In genomic region chr3:143081365-143081764, GRCh38 we compare ENCODE assay signal across 28 cellular contexts.
"Had no signal": no experiment of that assay in that cellular context is flagged by ENCODE, and none has a peak within 500 bp of the region (broad histone marks: within the 10 kb centered on the region; RNA-seq: fewer than 3 reads in every experiment).

No MANE protein-coding gene starts in this region.

- DNase-seq: activated CD4-positive, alpha-beta T cell treated with anti-CD3 and anti-CD28 coated beads, Interleukin-2, amount 10 ng/mL, durations not matched to agents 7 days and 5 days; activated CD4-positive, CD25-positive, alpha-beta regulatory T cell; activated CD8-positive, alpha-beta memory T cell treated with anti-CD3 and anti-CD28 coated beads for 24 hours; activated CD8-positive, alpha-beta memory T cell treated with anti-CD3 and anti-CD28 coated beads, Interleukin-2, amount 50 U/mL, for 48 hours; activated gamma-delta T cell treated with Interleukin-2 at 50 U/mL for 16 hours; adrenal gland; brain microvascular endothelial cell; effector CD4-positive, alpha-beta T cell; erythroblast; foreskin fibroblast; left colon; nucleus accumbens; small intestine; stimulated activated CD4-positive, alpha-beta T cell treated with anti-CD3 and anti-CD28 coated beads, Interleukin-2, amount 100 ng/mL, for 24 hours; stimulated activated naive CD4-positive, alpha-beta T cell; SW 1271; T-helper 17 cell; testis; trophoblast cell had no signal

- H3K27ac ChIP-seq: adrenal gland, ascending aorta, brain microvascular endothelial cell, parathyroid adenoma, testis had no signal

- H3K4me1 ChIP-seq: adrenal gland, ascending aorta, parathyroid adenoma, testis had no signal

- H3K27ac Mint-ChIP-seq: activated CD4-positive, alpha-beta T cell treated with anti-CD3 and anti-CD28 coated beads, Interleukin-2, amount 10 ng/mL, durations not matched to agents 7 days and 5 days; activated naive CD8-positive, alpha-beta T cell; dendritic cell treated with granulocyte-macrophage colony-stimulating factor and Interleukin-4, amounts not matched to agents 40 ng/mL and 50 ng/mL, for 4 days had no signal

- ATAC-seq: left colon, sciatic nerve, T-helper 17 cell had no signal

- H3K4me3 ChIP-seq: adrenal gland, ascending aorta, testis had no signal

- H3K4me3 Mint-ChIP-seq: activated naive CD8-positive, alpha-beta T cell; dendritic cell treated with granulocyte-macrophage colony-stimulating factor and Interleukin-4, amounts not matched to agents 40 ng/mL and 50 ng/mL, for 4 days had no signal

- H3K36me3 ChIP-seq: adrenal gland, ascending aorta, brain microvascular endothelial cell had no signal

- H3K27me3 ChIP-seq: adrenal gland, ascending aorta, brain microvascular endothelial cell, testis had no signal

- FAIRE-seq: endometrium, keratinocyte, small intestine had no signal

- H3K9me3 ChIP-seq: adrenal gland, ascending aorta, testis had no signal

- H3K36me3 Mint-ChIP-seq: activated naive CD8-positive, alpha-beta T cell; memory B cell had no signal

- H3K9me3 Mint-ChIP-seq: activated T-helper 1 cell treated with anti-CD3 and anti-CD28 coated beads, Interleukin-12 subunit alpha, Interleukin-12 subunit beta, Interleukin-2, Interleukin-4 antibody, amounts not matched to agents 30 ng/mL and 10 ng/mL and 1 ng/mL, durations not matched to agents 14 hours and 24 hours and 36 hours; dendritic cell treated with granulocyte-macrophage colony-stimulating factor and Interleukin-4, amounts not matched to agents 40 ng/mL and 50 ng/mL, for 4 days; memory B cell had no signal

- H3K9ac ChIP-seq: parathyroid adenoma had no signal

- H3K79me2 ChIP-seq: parathyroid adenoma had no signal

- H2AFZ ChIP-seq: parathyroid adenoma had no signal
